In genomic region chr20:50625986-50626677, GRCh38 we compare ENCODE assay signal across 8 cellular contexts.
DNase-seq lines count a peak whose midpoint lies in the region; TF ChIP-seq lines count a peak whose summit lies in the region.

No MANE protein-coding gene starts in this region.

- H2BK12ac ChIP-seq in mesenchymal stem cell (ENCODE audit: low read length in 2 of 2): peak overlapping the region; percentile 53 to 85

- TF ChIP-seq CTCF in mammary epithelial cell (conservative IDR thresholded peaks at IDR 0.05 in 1 of 2, IDR thresholded peaks at IDR 0.05 in 1 of 2; ENCODE audit: extremely low read depth in 1 of 2, insufficient read depth in 1 of 2, low read depth in 1 of 2, low read length in 2 of 2): peak; percentile 37 to 51

- peak overlapping the region; percentile 68 to 73 for H3K18ac ChIP-seq in mesenchymal stem cell (ENCODE audit: low read depth in 1 of 2, low read length in 2 of 2)

- BruUV-seq in mammary epithelial cell (replicated peaks; lab: Mats Ljungman, UMichigan): no TSS peak

- H3K4me3 ChIP-seq in mammary epithelial cell (replicated peaks in 1 of 3; ENCODE audit: insufficient read depth in 1 of 3, low read depth in 2 of 3, low read length in 3 of 3): no peak overlapping the region
- H3K4me3 ChIP-seq in mesenchymal stem cell (ENCODE audit: insufficient read depth in 1 of 2, low read depth in 1 of 2, low read length in 2 of 2): peak overlapping the region in 1 of 2 experiments; percentile 6

- H3K23ac ChIP-seq in mesenchymal stem cell (ENCODE audit: low read length in 2 of 2): no peak overlapping the region

- H3K4me1 ChIP-seq in mammary epithelial cell (ENCODE audit: insufficient read depth, low read length): peaks cover 26% of the 10 kb centered on the region
- H3K4me1 ChIP-seq in mesenchymal stem cell (ENCODE audit: control insufficient read depth, insufficient read depth, low read depth, low read length): peaks cover 37% of the 10 kb centered on the region

- no peaks in the 10 kb centered on the region for H3K79me2 ChIP-seq in mammary epithelial cell (ENCODE audit: insufficient read depth, low read length)

- H3K27me3 ChIP-seq in mammary epithelial cell (ENCODE audit: insufficient read depth, low read length): no peaks in the 10 kb centered on the region
- no peaks in the 10 kb centered on the region for H3K27me3 ChIP-seq in mesenchymal stem cell (ENCODE audit: control insufficient read depth in 1 of 2, insufficient read depth in 1 of 2, low read length in 2 of 2)

- H3K4me2 ChIP-seq in mammary epithelial cell (ENCODE audit: insufficient read depth, low read depth, low read length): no peak overlapping the region
- no peak overlapping the region for H3K4me2 ChIP-seq in mesenchymal stem cell (ENCODE audit: low read length, poor library complexity, severe bottlenecking)

- 82% methylated on average over 13 of the region's 15 CpGs for WGBS in mammary epithelial cell (ENCODE audit: low coverage, missing lambda C conversion rate)
- 39% methylated on average over 15 of the region's 15 CpGs for WGBS in mesenchymal stem cell

- in situ Hi-C loops in mammary epithelial cell (cut with MboI; ENCODE audit: low sequenced_read_pairs in 2 of 2): no loop called here

- no peaks in the 10 kb centered on the region for H4K20me1 ChIP-seq in mammary epithelial cell (ENCODE audit: insufficient read depth, low read length)

- H3K79me1 ChIP-seq in mesenchymal stem cell (replicated peaks; ENCODE audit: low read length, poor library complexity, severe bottlenecking): peaks cover 9% of the 10 kb centered on the region

- H3K14ac ChIP-seq in mesenchymal stem cell (ENCODE audit: low read length in 2 of 2): no peak overlapping the region

- peak overlapping the region in 1 of 2 experiments; percentile 79 for H3K4ac ChIP-seq in mesenchymal stem cell (ENCODE audit: low read depth in 1 of 2, low read length in 2 of 2)

- H3K27ac ChIP-seq in mammary epithelial cell (ENCODE audit: insufficient read depth, low read depth, low read length) (no peak overlapping the region), mesenchymal stem cell (ENCODE audit: low read length, poor library complexity, severe bottlenecking) (no peak overlapping the region)

- H2BK120ac ChIP-seq in mesenchymal stem cell (ENCODE audit: low read depth, low read length): peak overlapping the region; percentile 45

- no peaks in the 10 kb centered on the region for H3K9me3 ChIP-seq in mammary epithelial cell (replicated peaks; ENCODE audit: insufficient read depth, low read length)
- peaks cover 6% of the 10 kb centered on the region for H3K9me3 ChIP-seq in mesenchymal stem cell (ENCODE audit: control insufficient read depth, low read length)

- peak; percentile 4 for DNase-seq in stimulated activated naive CD4-positive, alpha-beta T cell treated with Interleukin-2 at 50 U/mL for 16 hours (lab: John Stamatoyannopoulos, UW)
- no peak for DNase-seq in stimulated activated naive CD4-positive, alpha-beta T cell (lab: John Stamatoyannopoulos, UW)
- DNase-seq in NCI-H82 treated with DMSO at 0.1 percent for 48 hours (lab: John Stamatoyannopoulos, UW; ENCODE audit: unreplicated experiment): peak; percentile 80
- no peak for DNase-seq in mammary epithelial cell
- DNase-seq in mesenchymal stem cell: peak; percentile 54
- DNase-seq in RKO (ENCODE audit: low spot score): no peak
- no peak for DNase-seq in GM19238 (ENCODE audit: insufficient read length, low spot score)
- DNase-seq in NK-92 treated with Interleukin-12 subunit alpha and Interleukin-12 subunit beta, amount 100 ng/mL, for 24 hours (lab: John Stamatoyannopoulos, UW): no peak

- H2BK15ac ChIP-seq in mesenchymal stem cell (ENCODE audit: low read depth, poor library complexity, severe bottlenecking): peak overlapping the region; percentile 55

- H4K91ac ChIP-seq in mesenchymal stem cell (ENCODE audit: low read length): peak overlapping the region; percentile 71

- H3K9ac ChIP-seq in mammary epithelial cell (ENCODE audit: insufficient read depth, low read length) (no peak overlapping the region), mesenchymal stem cell (ENCODE audit: low read length) (peak overlapping the region; percentile 59)

- peak overlapping the region; percentile 89 for H2AK5ac ChIP-seq in mesenchymal stem cell (ENCODE audit: low read length, severe bottlenecking)

- CTCF ChIA-PET in mammary epithelial cell (lab: Charles Lee; ENCODE audit: low non-redundant PET): interaction anchor here (0.6 to 1.2 kb wide), 3 partner anchors 27 to 162 kb away, joined by 3 to 7 read pairs (median 5); no protein-coding TSS in a partner anchor

- dilution Hi-C loops in mammary epithelial cell (cut with HindIII; ENCODE audit: low sequenced_read_pairs): no loop called here

- H2AFZ ChIP-seq in mammary epithelial cell (ENCODE audit: low read depth, low read length) (no peak overlapping the region), mesenchymal stem cell (ENCODE audit: low read depth, low read length) (no peak overlapping the region)

- H2BK5ac ChIP-seq in mesenchymal stem cell (ENCODE audit: low read depth, low read length, poor library complexity, severe bottlenecking): no peak overlapping the region

- intact Hi-C loops in mammary epithelial cell (cut with micrococcal nuclease): loop anchor here (1.0 to 10.0 kb wide), 3 partner anchors 118 to 319 kb away; no protein-coding TSS in a partner anchor

- H3K36me3 ChIP-seq in mammary epithelial cell (ENCODE audit: insufficient read depth, low read length) (no peaks in the 10 kb centered on the region), mesenchymal stem cell (ENCODE audit: control insufficient read depth in 1 of 2, insufficient read depth in 2 of 2, low read depth in 1 of 2, low read length in 2 of 2) (peaks cover 23 to 52% of the 10 kb centered on the region in 2 experiments)

- peak overlapping the region; percentile 81 for H4K8ac ChIP-seq in mesenchymal stem cell (ENCODE audit: low read length)

Comparison
In these comparisons a context has a peak if more than half of its experiments do, and no peak if none do; other contexts are left out.
1. DNase-seq: peak in stimulated activated naive CD4-positive, alpha-beta T cell treated with Interleukin-2 at 50 U/mL for 16 hours (single experiment), NCI-H82 treated with DMSO at 0.1 percent for 48 hours (single experiment) and mesenchymal stem cell (single experiment); none in stimulated activated naive CD4-positive, alpha-beta T cell (0 of 6), mammary epithelial cell (single experiment), RKO (single experiment), GM19238 (single experiment) and NK-92 treated with Interleukin-12 subunit alpha and Interleukin-12 subunit beta, amount 100 ng/mL, for 24 hours (single experiment).